In the genomic region with DNA sequence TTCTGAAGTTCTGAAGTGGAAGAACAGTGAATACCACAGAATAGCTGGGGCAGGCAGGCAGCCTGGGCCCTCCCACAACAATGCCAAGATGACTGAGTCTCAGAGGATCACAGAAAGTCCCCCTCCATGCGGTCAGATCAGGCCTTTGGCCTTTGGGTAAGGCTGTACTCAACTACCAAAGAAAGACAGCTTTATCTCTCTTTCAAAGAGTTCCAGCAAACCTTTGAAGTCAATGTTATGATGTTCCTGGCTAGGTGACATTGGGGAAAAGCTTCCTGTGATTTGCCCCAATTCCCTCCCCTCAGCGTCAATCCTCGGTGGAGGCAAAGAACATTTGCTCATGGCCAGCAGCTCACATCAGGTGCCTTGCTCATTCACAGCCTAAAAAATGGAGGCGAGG, we compare ENCODE assay signal across 1 cellular context.
TF ChIP-seq lines count a peak whose summit lies in the region.

No MANE protein-coding gene starts in this region.

TF ChIP-seq in HepG2, 621 proteins besides CTCF, POLR2A, EP300 and RAD21 (continued from another document):
- TF ChIP-seq, protein P1, sequence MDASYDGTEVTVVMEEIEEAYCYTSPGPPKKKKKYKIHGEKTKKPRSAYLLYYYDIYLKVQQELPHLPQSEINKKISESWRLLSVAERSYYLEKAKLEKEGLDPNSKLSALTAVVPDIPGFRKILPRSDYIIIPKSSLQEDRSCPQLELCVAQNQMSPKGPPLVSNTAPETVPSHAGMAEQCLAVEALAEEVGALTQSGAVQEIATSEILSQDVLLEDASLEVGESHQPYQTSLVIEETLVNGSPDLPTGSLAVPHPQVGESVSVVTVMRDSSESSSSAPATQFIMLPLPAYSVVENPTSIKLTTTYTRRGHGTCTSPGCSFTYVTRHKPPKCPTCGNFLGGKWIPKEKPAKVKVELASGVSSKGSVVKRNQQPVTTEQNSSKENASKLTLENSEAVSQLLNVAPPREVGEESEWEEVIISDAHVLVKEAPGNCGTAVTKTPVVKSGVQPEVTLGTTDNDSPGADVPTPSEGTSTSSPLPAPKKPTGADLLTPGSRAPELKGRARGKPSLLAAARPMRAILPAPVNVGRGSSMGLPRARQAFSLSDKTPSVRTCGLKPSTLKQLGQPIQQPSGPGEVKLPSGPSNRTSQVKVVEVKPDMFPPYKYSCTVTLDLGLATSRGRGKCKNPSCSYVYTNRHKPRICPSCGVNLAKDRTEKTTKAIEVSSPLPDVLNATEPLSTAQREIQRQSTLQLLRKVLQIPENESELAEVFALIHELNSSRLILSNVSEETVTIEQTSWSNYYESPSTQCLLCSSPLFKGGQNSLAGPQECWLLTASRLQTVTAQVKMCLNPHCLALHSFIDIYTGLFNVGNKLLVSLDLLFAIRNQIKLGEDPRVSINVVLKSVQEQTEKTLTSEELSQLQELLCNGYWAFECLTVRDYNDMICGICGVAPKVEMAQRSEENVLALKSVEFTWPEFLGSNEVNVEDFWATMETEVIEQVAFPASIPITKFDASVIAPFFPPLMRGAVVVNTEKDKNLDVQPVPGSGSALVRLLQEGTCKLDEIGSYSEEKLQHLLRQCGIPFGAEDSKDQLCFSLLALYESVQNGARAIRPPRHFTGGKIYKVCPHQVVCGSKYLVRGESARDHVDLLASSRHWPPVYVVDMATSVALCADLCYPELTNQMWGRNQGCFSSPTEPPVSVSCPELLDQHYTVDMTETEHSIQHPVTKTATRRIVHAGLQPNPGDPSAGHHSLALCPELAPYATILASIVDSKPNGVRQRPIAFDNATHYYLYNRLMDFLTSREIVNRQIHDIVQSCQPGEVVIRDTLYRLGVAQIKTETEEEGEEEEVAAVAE (CRISPR knock-in tag; IDR thresholded peaks at IDR 0.05; ENCODE audit: borderline replicate concordance), result 0 out of 2 replicates have a peak, but pooled peaks have one; percentile 23
- TF ChIP-seq ZFX (CRISPR knock-in tag; IDR thresholded peaks at IDR 0.05; ENCODE audit: low read depth) (peak; percentile 73), ZNF253 (CRISPR knock-in tag; IDR thresholded peaks at IDR 0.05; ENCODE audit: borderline replicate concordance) (no peak), ZNF263 (CRISPR knock-in tag; IDR thresholded peaks at IDR 0.05) (no peak), SP5 (CRISPR knock-in tag; IDR thresholded peaks at IDR 0.05; ENCODE audit: borderline replicate concordance, low read depth) (peak; percentile 68), ZKSCAN8 (CRISPR knock-in tag; IDR thresholded peaks at IDR 0.05; ENCODE audit: borderline replicate concordance) (peak; percentile 56; the same call in 1 of the 2 replicates), ZSCAN9 (CRISPR knock-in tag; IDR thresholded peaks at IDR 0.05; ENCODE audit: borderline replicate concordance) (0 out of 2 replicates have a peak, but pooled peaks have one; percentile 68), ZNF331 (CRISPR knock-in tag; IDR thresholded peaks at IDR 0.05) (peak; percentile 70), SAFB2 (CRISPR knock-in tag; IDR thresholded peaks at IDR 0.05; ENCODE audit: borderline replicate concordance, low read depth) (no peak), NCOA5 (CRISPR knock-in tag; IDR thresholded peaks at IDR 0.05) (no peak), MAFK (conservative IDR thresholded peaks at IDR 0.05 in 1 of 2, IDR thresholded peaks at IDR 0.05 in 1 of 2; ENCODE audit: low read length in 2 of 2) (no peak), KMT2A (CRISPR knock-in tag; IDR thresholded peaks at IDR 0.05) (0 out of 2 replicates have a peak, but pooled peaks have one; percentile 46), PAWR (CRISPR knock-in tag; IDR thresholded peaks at IDR 0.05; ENCODE audit: borderline replicate concordance) (no peak), NAIF1 (CRISPR knock-in tag; IDR thresholded peaks at IDR 0.05; ENCODE audit: borderline replicate concordance) (no peak), KLF16 (CRISPR knock-in tag; IDR thresholded peaks at IDR 0.05) (0 out of 4 replicates have a peak, but pooled peaks of 1 of the 2 experiments have one; percentile 36), PPARG (CRISPR knock-in tag; conservative IDR thresholded peaks at IDR 0.05) (no peak; the same call in 1 of the 2 replicates), SMAD3 (CRISPR knock-in tag; IDR thresholded peaks at IDR 0.05) (peak; percentile 56; the same call in 1 of the 2 replicates), MTA3 (CRISPR knock-in tag; IDR thresholded peaks at IDR 0.05) (no peak), TEAD3 (CRISPR knock-in tag; optimal IDR thresholded peaks at IDR 0.05; ENCODE audit: borderline replicate concordance) (peak; percentile 54), DMAP1 (CRISPR knock-in tag; IDR thresholded peaks at IDR 0.05) (peak; percentile 63), NFE2L2 (IDR thresholded peaks at IDR 0.05; ENCODE audit: low read length) (no peak), FOSL2 (CRISPR knock-in tag; IDR thresholded peaks at IDR 0.05) (peak; percentile 36; the same call in 1 of the 2 replicates), CCDC6 (CRISPR knock-in tag; IDR thresholded peaks at IDR 0.05) (no peak), TMF1 (CRISPR knock-in tag; IDR thresholded peaks at IDR 0.05; ENCODE audit: low read depth) (no peak)
- TF ChIP-seq, protein P2, sequence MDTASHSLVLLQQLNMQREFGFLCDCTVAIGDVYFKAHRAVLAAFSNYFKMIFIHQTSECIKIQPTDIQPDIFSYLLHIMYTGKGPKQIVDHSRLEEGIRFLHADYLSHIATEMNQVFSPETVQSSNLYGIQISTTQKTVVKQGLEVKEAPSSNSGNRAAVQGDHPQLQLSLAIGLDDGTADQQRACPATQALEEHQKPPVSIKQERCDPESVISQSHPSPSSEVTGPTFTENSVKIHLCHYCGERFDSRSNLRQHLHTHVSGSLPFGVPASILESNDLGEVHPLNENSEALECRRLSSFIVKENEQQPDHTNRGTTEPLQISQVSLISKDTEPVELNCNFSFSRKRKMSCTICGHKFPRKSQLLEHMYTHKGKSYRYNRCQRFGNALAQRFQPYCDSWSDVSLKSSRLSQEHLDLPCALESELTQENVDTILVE (CRISPR knock-in tag; IDR thresholded peaks at IDR 0.05), result 0 out of 2 replicates have a peak, but pooled peaks have one; percentile 38
- TF ChIP-seq, protein P3, sequence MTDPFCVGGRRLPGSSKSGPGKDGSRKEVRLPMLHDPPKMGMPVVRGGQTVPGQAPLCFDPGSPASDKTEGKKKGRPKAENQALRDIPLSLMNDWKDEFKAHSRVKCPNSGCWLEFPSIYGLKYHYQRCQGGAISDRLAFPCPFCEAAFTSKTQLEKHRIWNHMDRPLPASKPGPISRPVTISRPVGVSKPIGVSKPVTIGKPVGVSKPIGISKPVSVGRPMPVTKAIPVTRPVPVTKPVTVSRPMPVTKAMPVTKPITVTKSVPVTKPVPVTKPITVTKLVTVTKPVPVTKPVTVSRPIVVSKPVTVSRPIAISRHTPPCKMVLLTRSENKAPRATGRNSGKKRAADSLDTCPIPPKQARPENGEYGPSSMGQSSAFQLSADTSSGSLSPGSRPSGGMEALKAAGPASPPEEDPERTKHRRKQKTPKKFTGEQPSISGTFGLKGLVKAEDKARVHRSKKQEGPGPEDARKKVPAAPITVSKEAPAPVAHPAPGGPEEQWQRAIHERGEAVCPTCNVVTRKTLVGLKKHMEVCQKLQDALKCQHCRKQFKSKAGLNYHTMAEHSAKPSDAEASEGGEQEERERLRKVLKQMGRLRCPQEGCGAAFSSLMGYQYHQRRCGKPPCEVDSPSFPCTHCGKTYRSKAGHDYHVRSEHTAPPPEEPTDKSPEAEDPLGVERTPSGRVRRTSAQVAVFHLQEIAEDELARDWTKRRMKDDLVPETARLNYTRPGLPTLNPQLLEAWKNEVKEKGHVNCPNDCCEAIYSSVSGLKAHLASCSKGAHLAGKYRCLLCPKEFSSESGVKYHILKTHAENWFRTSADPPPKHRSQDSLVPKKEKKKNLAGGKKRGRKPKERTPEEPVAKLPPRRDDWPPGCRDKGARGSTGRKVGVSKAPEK (CRISPR knock-in tag; IDR thresholded peaks at IDR 0.05; ENCODE audit: borderline replicate concordance), result no peak
- TF ChIP-seq, protein P4, sequence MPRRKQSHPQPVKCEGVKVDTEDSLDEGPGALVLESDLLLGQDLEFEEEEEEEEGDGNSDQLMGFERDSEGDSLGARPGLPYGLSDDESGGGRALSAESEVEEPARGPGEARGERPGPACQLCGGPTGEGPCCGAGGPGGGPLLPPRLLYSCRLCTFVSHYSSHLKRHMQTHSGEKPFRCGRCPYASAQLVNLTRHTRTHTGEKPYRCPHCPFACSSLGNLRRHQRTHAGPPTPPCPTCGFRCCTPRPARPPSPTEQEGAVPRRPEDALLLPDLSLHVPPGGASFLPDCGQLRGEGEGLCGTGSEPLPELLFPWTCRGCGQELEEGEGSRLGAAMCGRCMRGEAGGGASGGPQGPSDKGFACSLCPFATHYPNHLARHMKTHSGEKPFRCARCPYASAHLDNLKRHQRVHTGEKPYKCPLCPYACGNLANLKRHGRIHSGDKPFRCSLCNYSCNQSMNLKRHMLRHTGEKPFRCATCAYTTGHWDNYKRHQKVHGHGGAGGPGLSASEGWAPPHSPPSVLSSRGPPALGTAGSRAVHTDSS (CRISPR knock-in tag; conservative IDR thresholded peaks at IDR 0.05), result no peak
- TF ChIP-seq, protein P5, sequence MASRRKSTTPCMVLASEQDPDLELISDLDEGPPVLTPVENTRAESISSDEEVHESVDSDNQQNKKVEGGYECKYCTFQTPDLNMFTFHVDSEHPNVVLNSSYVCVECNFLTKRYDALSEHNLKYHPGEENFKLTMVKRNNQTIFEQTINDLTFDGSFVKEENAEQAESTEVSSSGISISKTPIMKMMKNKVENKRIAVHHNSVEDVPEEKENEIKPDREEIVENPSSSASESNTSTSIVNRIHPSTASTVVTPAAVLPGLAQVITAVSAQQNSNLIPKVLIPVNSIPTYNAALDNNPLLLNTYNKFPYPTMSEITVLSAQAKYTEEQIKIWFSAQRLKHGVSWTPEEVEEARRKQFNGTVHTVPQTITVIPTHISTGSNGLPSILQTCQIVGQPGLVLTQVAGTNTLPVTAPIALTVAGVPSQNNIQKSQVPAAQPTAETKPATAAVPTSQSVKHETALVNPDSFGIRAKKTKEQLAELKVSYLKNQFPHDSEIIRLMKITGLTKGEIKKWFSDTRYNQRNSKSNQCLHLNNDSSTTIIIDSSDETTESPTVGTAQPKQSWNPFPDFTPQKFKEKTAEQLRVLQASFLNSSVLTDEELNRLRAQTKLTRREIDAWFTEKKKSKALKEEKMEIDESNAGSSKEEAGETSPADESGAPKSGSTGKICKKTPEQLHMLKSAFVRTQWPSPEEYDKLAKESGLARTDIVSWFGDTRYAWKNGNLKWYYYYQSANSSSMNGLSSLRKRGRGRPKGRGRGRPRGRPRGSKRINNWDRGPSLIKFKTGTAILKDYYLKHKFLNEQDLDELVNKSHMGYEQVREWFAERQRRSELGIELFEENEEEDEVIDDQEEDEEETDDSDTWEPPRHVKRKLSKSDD (CRISPR knock-in tag; IDR thresholded peaks at IDR 0.05; ENCODE audit: low read depth), result no peak
